ENCODE assay signal across 1 cellular context in genomic region chr2:110747522-110748488, GRCh38.
TF ChIP-seq lines count a peak whose summit lies in the region.

No MANE protein-coding gene starts in this region.

TF ChIP-seq in H1, 55 proteins besides CTCF, POLR2A, EP300 and RAD21:
- TF ChIP-seq NRF1 (IDR thresholded peaks at IDR 0.05; ENCODE audit: low read depth, low read length) (no peak), ATF3 (IDR thresholded peaks at IDR 0.05; ENCODE audit: insufficient read depth, low read depth, low read length) (no peak)
